ENCODE assay signal across 1 cellular context in genomic region chr9:91055845-91056244, GRCh38.
A peak's percentile ranks its signal among the peaks of the same experiment; 100 is the strongest.
TF ChIP-seq lines count a peak whose summit lies in the region.

No MANE protein-coding gene starts in this region.

TF ChIP-seq in endothelial cell of umbilical vein, 7 proteins besides CTCF, POLR2A, EP300 and RAD21:
- TF ChIP-seq FOS (IDR thresholded peaks at IDR 0.05; ENCODE audit: borderline replicate concordance, insufficient read depth, low read length), result peak; percentile 79
- peak; percentile 40 for TF ChIP-seq JUN (IDR thresholded peaks at IDR 0.05; ENCODE audit: borderline replicate concordance, insufficient read depth, insufficient read length, low read depth)
- no peak for TF ChIP-seq GATA2 (IDR thresholded peaks at IDR 0.05; ENCODE audit: insufficient read depth, insufficient read length, low read depth, low read length)
- no peak for TF ChIP-seq MYC (IDR thresholded peaks at IDR 0.05; ENCODE audit: low read depth, low read length)
- no peak for TF ChIP-seq EZH2 (IDR thresholded peaks at IDR 0.05; ENCODE audit: borderline replicate concordance, low read depth, low read length, severe bottlenecking)
- no peak for TF ChIP-seq MAX (IDR thresholded peaks at IDR 0.05; ENCODE audit: insufficient read depth, insufficient read length)
- no peak for TF ChIP-seq POLR2AphosphoS5 (IDR thresholded peaks at IDR 0.05; ENCODE audit: insufficient read depth, low read depth, low read length)
